Comparison of ENCODE assay signal across 36 cellular contexts in genomic region chr5:175483337-175483736, GRCh38. TPM values are rescaled to one million over a fixed set of nuclear protein-coding genes. Genes with fewer than 3 reads are reported as not detected.
DNase-seq lines count a peak whose midpoint lies in the region; ATAC-seq and TF ChIP-seq lines count a peak whose summit lies in the region.
"Had no signal": no experiment of that assay in that cellular context is flagged by ENCODE, and none has a peak within 500 bp of the region (broad histone marks: within the 10 kb centered on the region; RNA-seq: fewer than 3 reads in every experiment).

No MANE protein-coding gene starts in this region.

- peaks cover 0 to 8% (median 0%) of the 10 kb centered on the region in 3 donors for H3K36me3 ChIP-seq in Peyer's patch
- H3K36me3 ChIP-seq: pancreas had no signal

- no peak for TF ChIP-seq POLR2A in Peyer's patch (IDR thresholded peaks at IDR 0.05)

- peaks cover 0 to 14% (median 3%) of the 10 kb centered on the region in 4 donors for H3K4me1 ChIP-seq in Peyer's patch

- H3K27me3 ChIP-seq in Peyer's patch, result no peaks in the 10 kb centered on the region
- H3K27me3 ChIP-seq: ascending aorta; BLaER1 treated with 17β-estradiol and CSF1 and Interleukin-3, amounts not matched to agents 10 nM and 100 nM; cardiac muscle cell; pancreas had no signal

- H3K9me3 ChIP-seq in Peyer's patch, result no peaks in the 10 kb centered on the region
- H3K9me3 ChIP-seq: ascending aorta; BLaER1 treated with 17β-estradiol and CSF1 and Interleukin-3, amounts not matched to agents 10 nM and 100 nM; pancreas had no signal

- no peak for TF ChIP-seq CTCF in Peyer's patch (IDR thresholded peaks at IDR 0.05)

- no peaks in the 10 kb centered on the region for H3K27me3 Mint-ChIP-seq in T-helper 1 cell treated with Interleukin-12 subunit alpha and Interleukin-12 subunit beta and Interleukin-4 antibody, amounts not matched to agents 30 μg/mL and 1 μg/mL, for 36 hours (ENCODE audit: low read depth)
- no peaks in the 10 kb centered on the region for H3K27me3 Mint-ChIP-seq in activated naive CD8-positive, alpha-beta T cell treated with anti-CD3 and anti-CD28 coated beads for 36 hours
- H3K27me3 Mint-ChIP-seq in natural killer cell treated with Interleukin-12 subunit alpha and Interleukin-12 subunit beta and Interleukin-15 and Interleukin-18, amount 100 ng/mL, for 72 hours, result no peaks in the 10 kb centered on the region

- no peak overlapping the region for H3K4me3 ChIP-seq in Peyer's patch
- H3K4me3 ChIP-seq: ascending aorta; BLaER1 treated with 17β-estradiol and CSF1 and Interleukin-3, amounts not matched to agents 10 nM and 100 nM; cardiac muscle cell; coronary artery; pancreas; PC-9; skin epidermis had no signal

- H3K4me3 Mint-ChIP-seq in T-helper 1 cell treated with Interleukin-12 subunit alpha and Interleukin-12 subunit beta and Interleukin-4 antibody, amounts not matched to agents 30 μg/mL and 1 μg/mL, for 36 hours, result peak overlapping the region; percentile 70
- H3K4me3 Mint-ChIP-seq in activated naive CD8-positive, alpha-beta T cell treated with anti-CD3 and anti-CD28 coated beads for 36 hours, result peak overlapping the region; percentile 57
- H3K4me3 Mint-ChIP-seq in natural killer cell treated with Interleukin-12 subunit alpha and Interleukin-12 subunit beta and Interleukin-15 and Interleukin-18, amount 100 ng/mL, for 72 hours, result peak overlapping the region; percentile 73

- H3K36me3 Mint-ChIP-seq in T-helper 1 cell treated with Interleukin-12 subunit alpha and Interleukin-12 subunit beta and Interleukin-4 antibody, amounts not matched to agents 30 μg/mL and 1 μg/mL, for 36 hours (ENCODE audit: low read depth), result peaks cover 50% of the 10 kb centered on the region
- H3K36me3 Mint-ChIP-seq in activated naive CD4-positive, alpha-beta T cell treated with anti-CD3 and anti-CD28 coated beads, Interleukin-2, amount 50 U/mL, for 72 hours, result peaks cover 46 to 89% of the 10 kb centered on the region in 2 donors
- peaks cover 84% of the 10 kb centered on the region for H3K36me3 Mint-ChIP-seq in activated naive CD8-positive, alpha-beta T cell treated with anti-CD3 and anti-CD28 coated beads for 36 hours
- peaks cover 29% of the 10 kb centered on the region for H3K36me3 Mint-ChIP-seq in natural killer cell treated with Interleukin-12 subunit alpha and Interleukin-12 subunit beta and Interleukin-15 and Interleukin-18, amount 100 ng/mL, for 72 hours

- DNase-seq in T-helper 1 cell, result no peak
- DNase-seq in activated naive CD4-positive, alpha-beta T cell treated with anti-CD3 and anti-CD28 coated beads, Interleukin-2, amount 50 U/mL, for 72 hours (ENCODE audit: low spot score in 2 of 2), result no peak
- no peak for DNase-seq in activated naive CD4-positive, alpha-beta T cell (lab: John Stamatoyannopoulos, UW)
- no peak for DNase-seq in activated naive CD8-positive, alpha-beta T cell treated with anti-CD3 and anti-CD28 coated beads for 36 hours
- no peak for DNase-seq in natural killer cell treated with Interleukin-12 subunit alpha and Interleukin-12 subunit beta and Interleukin-15 and Interleukin-18, amount 100 ng/mL, for 72 hours (ENCODE audit: low spot score)
- DNase-seq in Peyer's patch, result no peak
- DNase-seq in inferior parietal cortex (ENCODE audit: extremely low spot score), result no peak
- DNase-seq: activated CD4-positive, alpha-beta T cell treated with anti-CD3 and anti-CD28 coated beads, Interleukin-2, amount 50 U/mL, for 4 hours; activated CD8-positive, alpha-beta memory T cell treated with anti-CD3 and anti-CD28 coated beads, Interleukin-2, amount 50 U/mL, for 48 hours; DND-41; effector CD8-positive, alpha-beta T cell; hypothalamus; Kasumi-1; mammary epithelial cell; NCI-H1417 treated with DMSO at 0.1 percent for 48 hours; NCI-H2029 treated with DMSO at 0.1 percent for 48 hours; NCI-H226; NCI-H526 treated with DMSO at 0.1 percent for 48 hours; NK-92 treated with Interleukin-12 subunit alpha and Interleukin-12 subunit beta, amount 100 ng/mL, for 24 hours; pancreas; PC-9; Right ventricle myocardium superior; stimulated activated naive CD4-positive, alpha-beta T cell treated with Interleukin-2 at 50 U/mL for 16 hours; T1000; WERI-Rb-1 had no signal

- peak overlapping the region; percentile 81 for H3K27ac Mint-ChIP-seq in T-helper 1 cell treated with Interleukin-12 subunit alpha and Interleukin-12 subunit beta and Interleukin-4 antibody, amounts not matched to agents 30 μg/mL and 1 μg/mL, for 36 hours
- peak overlapping the region; percentile 80 to 88 for H3K27ac Mint-ChIP-seq in activated naive CD4-positive, alpha-beta T cell treated with anti-CD3 and anti-CD28 coated beads, Interleukin-2, amount 50 U/mL, for 72 hours
- H3K27ac Mint-ChIP-seq in activated naive CD8-positive, alpha-beta T cell treated with anti-CD3 and anti-CD28 coated beads for 36 hours, result peak overlapping the region; percentile 86
- peak overlapping the region; percentile 56 to 58 for H3K27ac Mint-ChIP-seq in natural killer cell treated with Interleukin-12 subunit alpha and Interleukin-12 subunit beta and Interleukin-15 and Interleukin-18, amount 100 ng/mL, for 72 hours

- H3K4me1 Mint-ChIP-seq in T-helper 1 cell treated with Interleukin-12 subunit alpha and Interleukin-12 subunit beta and Interleukin-4 antibody, amounts not matched to agents 30 μg/mL and 1 μg/mL, for 36 hours (ENCODE audit: low read depth), result peaks cover 72% of the 10 kb centered on the region
- peaks cover 77% of the 10 kb centered on the region for H3K4me1 Mint-ChIP-seq in activated naive CD8-positive, alpha-beta T cell treated with anti-CD3 and anti-CD28 coated beads for 36 hours
- peaks cover 70 to 77% of the 10 kb centered on the region in 2 donors for H3K4me1 Mint-ChIP-seq in natural killer cell treated with Interleukin-12 subunit alpha and Interleukin-12 subunit beta and Interleukin-15 and Interleukin-18, amount 100 ng/mL, for 72 hours (ENCODE audit: low read depth in 2 of 2)

- no peaks in the 10 kb centered on the region for H3K9me3 Mint-ChIP-seq in T-helper 1 cell treated with Interleukin-12 subunit alpha and Interleukin-12 subunit beta and Interleukin-4 antibody, amounts not matched to agents 30 μg/mL and 1 μg/mL, for 36 hours
- H3K9me3 Mint-ChIP-seq in activated naive CD4-positive, alpha-beta T cell treated with anti-CD3 and anti-CD28 coated beads, Interleukin-2, amount 50 U/mL, for 72 hours, result no peaks in the 10 kb centered on the region
- H3K9me3 Mint-ChIP-seq in activated naive CD8-positive, alpha-beta T cell treated with anti-CD3 and anti-CD28 coated beads for 36 hours, result no peaks in the 10 kb centered on the region
- H3K9me3 Mint-ChIP-seq in natural killer cell treated with Interleukin-12 subunit alpha and Interleukin-12 subunit beta and Interleukin-15 and Interleukin-18, amount 100 ng/mL, for 72 hours, result no peaks in the 10 kb centered on the region
- H3K9me3 Mint-ChIP-seq: neural crest cell had no signal

- H3K27ac ChIP-seq in Peyer's patch, result no peak overlapping the region
- H3K27ac ChIP-seq: 22Rv1; ascending aorta; BLaER1 treated with 17β-estradiol and CSF1 and Interleukin-3, amounts not matched to agents 10 nM and 100 nM; cardiac muscle cell; coronary artery; epithelial cell of prostate; pancreas; PC-9; skin epidermis; WERI-Rb-1 had no signal

- no peak for ATAC-seq in activated naive CD4-positive, alpha-beta T cell treated with anti-CD3 and anti-CD28 coated beads, Interleukin-2, amount 50 U/mL, for 72 hours
- ATAC-seq in natural killer cell treated with Interleukin-12 subunit alpha and Interleukin-12 subunit beta and Interleukin-15 and Interleukin-18, amount 100 ng/mL, for 72 hours, result peak; percentile 53 to 66
- ATAC-seq: pancreas, SK-N-SH treated with all-trans-retinoic acid at 6 μM for 48 hours had no signal

RNA-seq across cellular contexts. Expression of gene SFXN1, which starts 5.0 kb away (rescaled TPM):
- 100 to 1,000 TPM; 320 to 351 TPM for total RNA-seq in activated naive CD4-positive, alpha-beta T cell treated with anti-CD3 and anti-CD28 coated beads, Interleukin-2, amount 50 U/mL, for 72 hours
- total RNA-seq in activated naive CD8-positive, alpha-beta T cell treated with anti-CD3 and anti-CD28 coated beads for 36 hours, result 100 to 1,000 TPM; 506 to 523 TPM
- 100 to 1,000 TPM; 185 to 225 TPM for total RNA-seq in natural killer cell treated with Interleukin-12 subunit alpha and Interleukin-12 subunit beta and Interleukin-15 and Interleukin-18, amount 100 ng/mL, for 72 hours
- total RNA-seq in Peyer's patch, result 10 to 100 TPM; 38.0 to 85.8 (median 63.5) TPM

RNA-seq across cellular contexts. Expression of gene DRD1, which starts 39.4 kb away (rescaled TPM):
- total RNA-seq in activated naive CD4-positive, alpha-beta T cell treated with anti-CD3 and anti-CD28 coated beads, Interleukin-2, amount 50 U/mL, for 72 hours, result not detected
- total RNA-seq in activated naive CD8-positive, alpha-beta T cell treated with anti-CD3 and anti-CD28 coated beads for 36 hours, result not detected
- not detected for total RNA-seq in natural killer cell treated with Interleukin-12 subunit alpha and Interleukin-12 subunit beta and Interleukin-15 and Interleukin-18, amount 100 ng/mL, for 72 hours
- under 1 TPM in 1 of 4 donors, not detected in 3; 0.13 TPM for total RNA-seq in Peyer's patch
- total RNA-seq: mammary epithelial cell, neural crest cell, PC-9, renal cortical epithelial cell, Right ventricle myocardium superior had no signal

Comparison
In these comparisons a context has a peak if more than half of its experiments do, and no peak if none do; other contexts are left out.
1. ATAC-seq: peak in natural killer cell treated with Interleukin-12 subunit alpha and Interleukin-12 subunit beta and Interleukin-15 and Interleukin-18, amount 100 ng/mL, for 72 hours (2 of 2); none in activated naive CD4-positive, alpha-beta T cell treated with anti-CD3 and anti-CD28 coated beads, Interleukin-2, amount 50 U/mL, for 72 hours (0 of 2).
2. Peak in every context shown above with its lines, with median percentiles within 50 percentile points of each other: H3K27ac Mint-ChIP-seq and H3K4me3 Mint-ChIP-seq.